In the genomic region with DNA sequence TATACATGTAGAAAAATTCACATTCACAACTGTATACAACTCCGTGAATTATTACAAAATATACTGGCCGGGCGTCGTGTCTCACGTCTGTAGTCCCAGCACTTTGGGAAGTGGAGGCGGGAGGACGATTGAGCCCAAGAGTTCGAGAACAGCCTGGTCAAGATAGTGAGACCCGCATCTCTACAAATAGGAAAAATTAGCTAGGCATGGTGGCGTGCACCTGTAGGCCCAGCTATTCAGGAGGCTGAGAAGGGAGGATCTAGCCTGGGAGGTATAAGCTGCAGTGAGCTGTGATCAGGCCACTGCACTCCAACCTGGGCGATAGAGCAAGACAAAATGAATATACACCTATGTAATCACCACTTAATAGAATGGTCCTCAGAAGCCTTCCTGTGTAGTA, we compare ENCODE assay signal across 9 cellular contexts. TPM values are rescaled to one million over a fixed set of nuclear protein-coding genes. Genes with fewer than 3 reads are reported as not detected.
DNase-seq lines count a peak whose midpoint lies in the region; ATAC-seq and TF ChIP-seq lines count a peak whose summit lies in the region.
"Had no signal": no experiment of that assay in that cellular context is flagged by ENCODE, and none has a peak within 500 bp of the region (broad histone marks: within the 10 kb centered on the region; RNA-seq: fewer than 3 reads in every experiment).

No MANE protein-coding gene starts in this region.

- H3K4me1 ChIP-seq in SK-N-SH (ENCODE audit: control insufficient read depth in 1 of 2, insufficient read depth in 2 of 2, low read depth in 1 of 2, low read length in 1 of 2), result peaks cover 0 to 4% of the 10 kb centered on the region in 2 experiments; a peak in 1 of 4 replicates
- peaks cover 5 to 8% of the 10 kb centered on the region in 2 experiments for H3K4me1 ChIP-seq in trophoblast cell (ENCODE audit: control insufficient read depth in 1 of 2, insufficient read depth in 2 of 2, low read length in 2 of 2)

- POLR2A ChIA-PET in SK-N-SH (lab: Yijun Ruan, JAX), result interaction anchor here (0.5 kb wide), 1 partner anchor 1764 kb away, joined by 3 read pairs; no protein-coding TSS in a partner anchor

- DNase-seq in SK-N-SH, result no peak
- DNase-seq in OCI-M1 (lab: John Stamatoyannopoulos, UW), result peak; percentile 22
- no peak for DNase-seq in effector memory CD8-positive, alpha-beta T cell
- peak; percentile 8 to 41 for DNase-seq in trophoblast cell
- no peak for DNase-seq in stimulated activated CD8-positive, alpha-beta memory T cell treated with anti-CD3 and anti-CD28 coated beads, Interleukin-4, amount 100 ng/mL, for 48 hours
- DNase-seq: NCI-H2029 had no signal

- peaks cover 8% of the 10 kb centered on the region for H3F3A ChIP-seq in SK-N-SH (replicated peaks; ENCODE audit: insufficient read depth)

- H3K4me2 ChIP-seq in SK-N-SH (peak overlapping the region; percentile 81), trophoblast cell (ENCODE audit: low read length) (peak overlapping the region; percentile 81)

- no peak for TF ChIP-seq CTCF in SK-N-SH (IDR thresholded peaks at IDR 0.05)

- peaks cover 12% of the 10 kb centered on the region for H3K79me1 ChIP-seq in trophoblast cell (ENCODE audit: low read length)

- TF ChIP-seq EP300 in SK-N-SH (IDR thresholded peaks at IDR 0.05; ENCODE audit: borderline replicate concordance in 1 of 2, low read depth in 1 of 2, low read length in 1 of 2), result no peak

- H3K27ac ChIP-seq in SK-N-SH (ENCODE audit: low read depth in 2 of 2, low read length in 1 of 2), result no peak overlapping the region
- H3K27ac ChIP-seq in trophoblast cell (ENCODE audit: low read depth, low read length), result no peak overlapping the region

- no peak overlapping the region for H4K91ac ChIP-seq in trophoblast cell (ENCODE audit: low read depth, low read length)

- peaks cover 15 to 24% of the 10 kb centered on the region in 2 donors for H3K4me1 Mint-ChIP-seq in effector memory CD8-positive, alpha-beta T cell (ENCODE audit: low read depth in 2 of 2)

- CTCF ChIA-PET in SK-N-SH (lab: Yijun Ruan, JAX), result no interaction called here

- no peak overlapping the region for H2BK12ac ChIP-seq in trophoblast cell (ENCODE audit: low read length)

- H2AFZ ChIP-seq in SK-N-SH (ENCODE audit: low read depth), result no peak overlapping the region
- no peak overlapping the region for H2AFZ ChIP-seq in trophoblast cell (ENCODE audit: insufficient read depth, low read length, poor library complexity)

- H3K18ac ChIP-seq in trophoblast cell (ENCODE audit: low read length), result no peak overlapping the region

- H3K9ac ChIP-seq in SK-N-SH, result peak overlapping the region; percentile 82; the same call in 1 of the 2 replicates
- no peak overlapping the region for H3K9ac ChIP-seq in trophoblast cell (ENCODE audit: low read length)

- H3K9me2 ChIP-seq in SK-N-SH, result no peaks in the 10 kb centered on the region

- no peak overlapping the region for H2BK5ac ChIP-seq in trophoblast cell (ENCODE audit: low read depth, low read length, poor library complexity)

- H3K36me3 ChIP-seq in SK-N-SH (replicated peaks in 1 of 2; ENCODE audit: control insufficient read depth in 1 of 2, insufficient read depth in 2 of 2, low read length in 1 of 2), result peaks cover 2 to 4% of the 10 kb centered on the region in 2 experiments
- peaks cover 7 to 8% of the 10 kb centered on the region in 2 experiments for H3K36me3 ChIP-seq in trophoblast cell (ENCODE audit: control insufficient read depth in 1 of 2, insufficient read depth in 2 of 2, low read length in 2 of 2)

- H3K36me3 Mint-ChIP-seq in effector memory CD8-positive, alpha-beta T cell (ENCODE audit: insufficient read depth), result peaks cover 19% of the 10 kb centered on the region

- peak overlapping the region; percentile 1 for H4K8ac ChIP-seq in trophoblast cell (ENCODE audit: low read depth, low read length)

- H3K4ac ChIP-seq in trophoblast cell (ENCODE audit: low read depth, low read length), result peak overlapping the region; percentile 90

- H3K9me3 Mint-ChIP-seq in effector memory CD8-positive, alpha-beta T cell, result no peaks in the 10 kb centered on the region

- peak overlapping the region in 1 of 2 donors; percentile 96 for H3K27ac Mint-ChIP-seq in effector memory CD8-positive, alpha-beta T cell

- H4K20me1 ChIP-seq in SK-N-SH (ENCODE audit: insufficient read depth), result no peaks in the 10 kb centered on the region

- no peak overlapping the region for H3K14ac ChIP-seq in trophoblast cell (ENCODE audit: low read length)

- H3K27me3 ChIP-seq in SK-N-SH (ENCODE audit: insufficient read depth), result no peaks in the 10 kb centered on the region
- H3K27me3 ChIP-seq in trophoblast cell (ENCODE audit: insufficient read depth, low read length), result no peaks in the 10 kb centered on the region

- H3K4me3 ChIP-seq in SK-N-SH (ENCODE audit: low read depth in 2 of 2, low read length in 1 of 2) (peak overlapping the region; percentile 72 to 90; a peak in 3 of 4 replicates), trophoblast cell (ENCODE audit: low read depth, low read length) (peak overlapping the region; percentile 2)

- TF ChIP-seq RAD21 in SK-N-SH (IDR thresholded peaks at IDR 0.05; ENCODE audit: low read length), result no peak

- H3K27me3 Mint-ChIP-seq in effector memory CD8-positive, alpha-beta T cell, result no peaks in the 10 kb centered on the region

- WGBS in SK-N-SH (ENCODE audit: low lambda C conversion rate), result 95% methylated on average over 11 of the region's 11 CpGs
- whole genome bisulfite sequencing in trophoblast cell (ENCODE audit: extremely low coverage, insufficient coverage, insufficient read length), result no CpG with 5 or more reads among the region's 11 CpGs

- no peak for ATAC-seq in SK-N-SH treated with all-trans-retinoic acid at 6 μM for 48 hours
- no peak for ATAC-seq in effector memory CD8-positive, alpha-beta T cell (replicated peaks)
- ATAC-seq in GM21515 (IDR thresholded peaks at IDR 0.05; ENCODE audit: unreplicated experiment), result no peak
- no peak for ATAC-seq in GM18502 (IDR thresholded peaks at IDR 0.05; ENCODE audit: poor library complexity, unreplicated experiment)

- H3K4me3 Mint-ChIP-seq in effector memory CD8-positive, alpha-beta T cell, result peak overlapping the region; percentile 94 to 97

- H4K12ac ChIP-seq in trophoblast cell (ENCODE audit: low read depth, low read length), result peak overlapping the region; percentile 12

- H2AK5ac ChIP-seq in trophoblast cell (ENCODE audit: low read length), result no peak overlapping the region

- H3K9me3 ChIP-seq in SK-N-SH (no peaks in the 10 kb centered on the region), trophoblast cell (ENCODE audit: insufficient read depth, low read depth, low read length) (no peaks in the 10 kb centered on the region)

- no peak overlapping the region for H2BK120ac ChIP-seq in trophoblast cell (ENCODE audit: insufficient read depth, low read length, poor library complexity)

- H3K23ac ChIP-seq in trophoblast cell (ENCODE audit: low read length), result no peak overlapping the region

- peaks cover 48% of the 10 kb centered on the region for H3K79me2 ChIP-seq in SK-N-SH (ENCODE audit: insufficient read depth)
- H3K79me2 ChIP-seq in trophoblast cell (ENCODE audit: control insufficient read depth, insufficient read depth, low read length, poor library complexity), result peaks cover 18% of the 10 kb centered on the region

TF ChIP-seq in SK-N-SH, 30 proteins besides CTCF, POLR2A, EP300 and RAD21 (continues in another document):
- TF ChIP-seq MEF2A (IDR thresholded peaks at IDR 0.05; ENCODE audit: borderline replicate concordance, low read depth), result no peak
- no peak for TF ChIP-seq NFIC (IDR thresholded peaks at IDR 0.05; ENCODE audit: borderline replicate concordance)
- no peak for TF ChIP-seq USF2 (IDR thresholded peaks at IDR 0.05; ENCODE audit: borderline replicate concordance, low read depth, low read length)
- TF ChIP-seq RXRA (IDR thresholded peaks at IDR 0.05; ENCODE audit: borderline replicate concordance, low read depth), result no peak
- TF ChIP-seq FOXJ3 (CRISPR knock-in tag; IDR thresholded peaks at IDR 0.05), result no peak

TF ChIP-seq in SK-N-SH treated with all-trans-retinoic acid at 6 μM for 48 hours, 23 proteins besides CTCF, POLR2A, EP300 and RAD21 (continues in another document):
- TF ChIP-seq ESRRG (CRISPR knock-in tag; IDR thresholded peaks at IDR 0.05), result no peak
- no peak for TF ChIP-seq ZNF70 (CRISPR knock-in tag; IDR thresholded peaks at IDR 0.05)
- TF ChIP-seq ARNTL (CRISPR knock-in tag; IDR thresholded peaks at IDR 0.05; ENCODE audit: borderline replicate concordance, low read depth), result no peak
- TF ChIP-seq GLIS3 (CRISPR knock-in tag; IDR thresholded peaks at IDR 0.05), result no peak
- TF ChIP-seq SNAI2 (CRISPR knock-in tag; IDR thresholded peaks at IDR 0.05), result no peak
- no peak for TF ChIP-seq CSRNP3 (CRISPR knock-in tag; IDR thresholded peaks at IDR 0.05)
- no peak for TF ChIP-seq OSR1 (CRISPR knock-in tag; IDR thresholded peaks at IDR 0.05)
- no peak for TF ChIP-seq PPARA (CRISPR knock-in tag; IDR thresholded peaks at IDR 0.05; ENCODE audit: borderline replicate concordance)
- TF ChIP-seq RARB (CRISPR knock-in tag; IDR thresholded peaks at IDR 0.05), result no peak
- no peak for TF ChIP-seq ZFP3 (CRISPR knock-in tag; IDR thresholded peaks at IDR 0.05)
- no peak for TF ChIP-seq ISL1 (CRISPR knock-in tag; IDR thresholded peaks at IDR 0.05)
- TF ChIP-seq BACH2 (CRISPR knock-in tag; IDR thresholded peaks at IDR 0.05; ENCODE audit: borderline replicate concordance), result no peak
- no peak for TF ChIP-seq ZFP30 (CRISPR knock-in tag; IDR thresholded peaks at IDR 0.05)
- no peak for TF ChIP-seq ZNF565 (CRISPR knock-in tag; conservative IDR thresholded peaks at IDR 0.05; ENCODE audit: low read depth)
- TF ChIP-seq TCF4 (CRISPR knock-in tag; IDR thresholded peaks at IDR 0.05; ENCODE audit: borderline replicate concordance), result no peak
- TF ChIP-seq ZC3H10 (CRISPR knock-in tag; IDR thresholded peaks at IDR 0.05), result no peak

RNA-seq across cellular contexts. Expression of gene RAD51, which starts 1.3 kb away (rescaled TPM):
- polyA plus RNA-seq in SK-N-SH (2012; rRNA removed), result 6.6 and 7.6 TPM in 2 replicates
- 6.4 and 7.6 TPM in 2 replicates for polyA plus RNA-seq in SK-N-SH (2012; cell fraction: cytosol; rRNA removed)
- polyA plus RNA-seq in SK-N-SH (2012; cell fraction: nucleus; rRNA removed), result 6.4 and 6.8 TPM in 2 replicates
- polyA plus RNA-seq in trophoblast cell (2013), result 16.9 and 17.8 TPM in 2 replicates

RNA-seq across cellular contexts. Expression of gene RMDN3, which starts 58.8 kb away (rescaled TPM):
- polyA plus RNA-seq in SK-N-SH (2012; rRNA removed), result 30.0 and 33.0 TPM in 2 replicates
- polyA plus RNA-seq in SK-N-SH (2012; cell fraction: cytosol; rRNA removed), result 26.4 and 28.8 TPM in 2 replicates
- polyA plus RNA-seq in SK-N-SH (2012; cell fraction: nucleus; rRNA removed), result 33.0 and 39.1 TPM in 2 replicates
- 11.0 and 11.2 TPM in 2 replicates for polyA plus RNA-seq in trophoblast cell (2013)

Comparison
In these comparisons a context has a peak if more than half of its experiments do, and no peak if none do; other contexts are left out.
1. DNase-seq: peak in OCI-M1 (single experiment) and trophoblast cell (2 of 2); none in SK-N-SH (single experiment), effector memory CD8-positive, alpha-beta T cell (0 of 3) and stimulated activated CD8-positive, alpha-beta memory T cell treated with anti-CD3 and anti-CD28 coated beads, Interleukin-4, amount 100 ng/mL, for 48 hours (single experiment).